8 cellular contexts compared by ENCODE assay signal in genomic region chr3:195657475-195658372, GRCh38.
DNase-seq lines count a peak whose midpoint lies in the region; ATAC-seq and TF ChIP-seq lines count a peak whose summit lies in the region.
"Not testable (repeated sequence)": the region's sequence is repeated elsewhere in the genome, so short reads cannot be mapped to it uniquely, and the experiment has no call there.

No MANE protein-coding gene starts in this region.

- not testable (repeated sequence) for H3K36me3 ChIP-seq in BLaER1; mucosa of rectum (ENCODE audit: control insufficient read depth in 2 of 2, insufficient read depth in 2 of 2, low read length in 2 of 2)

- H3K9ac ChIP-seq in BLaER1 (peak overlapping the region; percentile 81), mucosa of rectum (ENCODE audit: low read depth in 1 of 2, low read length in 2 of 2) (peak overlapping the region; percentile 59 to 65)

- peak overlapping the region; percentile 70 for H3K4me2 ChIP-seq in BLaER1

- DNase-seq in activated naive CD4-positive, alpha-beta T cell treated with anti-CD3 and anti-CD28 coated beads, Interleukin-2, amount 50 U/mL, for 16 hours: peak; percentile 88
- peak; percentile 65 for DNase-seq in fibroblast of the aortic adventitia (ENCODE audit: low read depth)
- peak; percentile 90 for DNase-seq in stimulated activated CD4-positive, alpha-beta T cell treated with anti-CD3 and anti-CD28 coated beads, Interleukin-4, amount 100 ng/mL, for 1 hour

- ATAC-seq in GM19455 (IDR thresholded peaks at IDR 0.05; ENCODE audit: unreplicated experiment) (peak; percentile 82), HG03175 (IDR thresholded peaks at IDR 0.05; ENCODE audit: unreplicated experiment) (peak; percentile 90), SK-N-SH treated with all-trans-retinoic acid at 6 μM for 48 hours (peak; percentile 79)

- not testable (repeated sequence) for H4K20me1 ChIP-seq in BLaER1

- not testable (repeated sequence) for H3K4me1 ChIP-seq in BLaER1; mucosa of rectum (ENCODE audit: control insufficient read depth in 2 of 2, insufficient read depth in 2 of 2, low read length in 2 of 2)

- H3K9me3 ChIP-seq in BLaER1; mucosa of rectum (ENCODE audit: control insufficient read depth in 2 of 2, low read length in 2 of 2): not testable (repeated sequence)

- H3K27me3 ChIP-seq in BLaER1; mucosa of rectum (ENCODE audit: control insufficient read depth in 2 of 2, insufficient read depth in 2 of 2, low read length in 2 of 2): not testable (repeated sequence)

- peak overlapping the region; percentile 71 for H3K4me3 ChIP-seq in BLaER1
- peak overlapping the region; percentile 69 for H3K4me3 ChIP-seq in fibroblast of the aortic adventitia (ENCODE audit: low read depth, low read length)
- peak overlapping the region in 1 of 2 donors; percentile 71 for H3K4me3 ChIP-seq in mucosa of rectum (ENCODE audit: low read length in 2 of 2)

- TF ChIP-seq CTCF in fibroblast of the aortic adventitia (IDR thresholded peaks at IDR 0.05; ENCODE audit: insufficient read depth, low read length): not testable (repeated sequence)

- H3K27ac ChIP-seq in BLaER1 (peak overlapping the region; percentile 69; the same call in 1 of the 2 replicates), mucosa of rectum (ENCODE audit: low read depth in 2 of 2, low read length in 2 of 2) (peak overlapping the region; percentile 44 to 58)
